In genomic region chr4:176642472-176642871, GRCh38 we compare ENCODE assay signal across 1 cellular context.
TF ChIP-seq lines count a peak whose summit lies in the region.

No MANE protein-coding gene starts in this region.

TF ChIP-seq in SK-N-SH, 30 proteins besides CTCF, POLR2A, EP300 and RAD21 (continued from another document):
- TF ChIP-seq CHD2 (IDR thresholded peaks at IDR 0.05; ENCODE audit: low read length, partially characterized antibody) (no peak), SIN3A (IDR thresholded peaks at IDR 0.05; ENCODE audit: borderline replicate concordance, low read depth, low read length) (no peak), RCOR1 (IDR thresholded peaks at IDR 0.05; ENCODE audit: low read length) (no peak), USF2 (IDR thresholded peaks at IDR 0.05; ENCODE audit: borderline replicate concordance, low read depth, low read length) (no peak), MEF2A (IDR thresholded peaks at IDR 0.05; ENCODE audit: borderline replicate concordance, low read depth) (no peak), YY1 (IDR thresholded peaks at IDR 0.05; ENCODE audit: low read depth) (no peak), POLR2AphosphoS5 (IDR thresholded peaks at IDR 0.05; ENCODE audit: low read depth, low read length) (no peak), EZH2phosphoT487 (IDR thresholded peaks at IDR 0.05; ENCODE audit: borderline replicate concordance, low read depth) (no peak), RFX5 (IDR thresholded peaks at IDR 0.05; ENCODE audit: low read length) (no peak)
TF ChIP-seq in SK-N-SH: peak in this region for 0.
